In the genomic region with DNA sequence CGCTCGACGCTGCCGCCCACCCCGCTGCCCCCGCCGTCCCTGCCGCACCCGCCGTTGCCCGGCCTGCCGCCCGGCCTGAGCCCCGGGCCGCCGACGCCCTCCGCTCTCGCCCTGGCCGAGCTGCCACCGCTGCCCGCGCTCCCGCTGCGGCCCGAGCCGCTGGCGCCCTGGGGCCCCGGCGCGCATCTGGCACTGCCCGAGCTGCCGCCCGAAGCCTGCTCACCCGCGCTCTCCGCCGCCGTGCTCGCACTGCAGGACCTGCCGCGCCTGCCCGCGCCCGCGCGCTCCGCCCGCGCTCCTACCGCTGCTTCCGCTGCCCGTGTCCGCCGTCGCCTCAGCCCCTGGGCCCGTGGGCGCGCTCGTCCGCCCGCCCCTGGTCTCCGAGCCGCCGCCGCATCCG, we compare ENCODE assay signal across 9 cellular contexts. TPM values are rescaled to one million over a fixed set of nuclear protein-coding genes. Genes with fewer than 3 reads are reported as not detected.
DNase-seq lines count a peak whose midpoint lies in the region; ATAC-seq, FAIRE-seq and TF ChIP-seq lines count a peak whose summit lies in the region.
"Had no signal": no experiment of that assay in that cellular context is flagged by ENCODE, and none has a peak within 500 bp of the region (broad histone marks: within the 10 kb centered on the region; RNA-seq: fewer than 3 reads in every experiment).

No MANE protein-coding gene starts in this region.

- peak overlapping the region; percentile 91 to 96 (median 94) for H3K27ac ChIP-seq in body of pancreas
- H3K27ac ChIP-seq in stomach = peak overlapping the region in 3 of 5 donors; percentile 45 to 84 (median 82)

- FAIRE-seq in frontal cortex (lab: Jason Lieb, UNC) = no peak

- DNase-seq in activated T-cell treated with anti-CD3 and anti-CD28 coated beads, Interleukin-2, amount 50 U/mL, for 72 hours = peak; percentile 36 to 38
- DNase-seq in activated T-cell treated with anti-CD3 and anti-CD28 coated beads, Interleukin-2, amount 50 U/mL, for 24 hours = no peak
- peak in 2 of 4 donors; percentile 39 to 46 for DNase-seq in body of pancreas
- DNase-seq in stomach = no peak
- DNase-seq in frontal cortex (ENCODE audit: low spot score in 2 of 2) = no peak
- DNase-seq in NCI-H774 (lab: John Stamatoyannopoulos, UW) = no peak
- DNase-seq in stimulated activated CD4-positive, alpha-beta T cell treated with anti-CD3 and anti-CD28 coated beads, Interleukin-4, amount 100 ng/mL, for 1 hour = no peak

- H3K4me1 Mint-ChIP-seq in activated T-cell treated with anti-CD3 and anti-CD28 coated beads, Interleukin-2, amount 50 U/mL, for 72 hours (ENCODE audit: low read depth) = peaks cover 21% of the 10 kb centered on the region
- peaks cover 26% of the 10 kb centered on the region for H3K4me1 Mint-ChIP-seq in activated T-cell treated with anti-CD3 and anti-CD28 coated beads, Interleukin-2, amount 50 U/mL, for 24 hours (ENCODE audit: low read depth)

- no peaks in the 10 kb centered on the region for H3K36me3 Mint-ChIP-seq in activated T-cell treated with anti-CD3 and anti-CD28 coated beads, Interleukin-2, amount 50 U/mL, for 72 hours (ENCODE audit: insufficient read depth in 2 of 2)
- H3K36me3 Mint-ChIP-seq in activated T-cell treated with anti-CD3 and anti-CD28 coated beads, Interleukin-2, amount 50 U/mL, for 24 hours (ENCODE audit: low read depth) = no peaks in the 10 kb centered on the region

- intact Hi-C loops in body of pancreas (cut with DNase I) = no loop called here
- intact Hi-C loops in stomach (cut with DNase I; ENCODE audit: low total_unique reads) = no loop called here

- H3K27me3 Mint-ChIP-seq in activated T-cell treated with anti-CD3 and anti-CD28 coated beads, Interleukin-2, amount 50 U/mL, for 72 hours (ENCODE audit: low read depth) = peaks cover 8% of the 10 kb centered on the region
- peaks cover 10% of the 10 kb centered on the region for H3K27me3 Mint-ChIP-seq in activated T-cell treated with anti-CD3 and anti-CD28 coated beads, Interleukin-2, amount 50 U/mL, for 24 hours

- no peaks in the 10 kb centered on the region for H3K9me3 Mint-ChIP-seq in activated T-cell treated with anti-CD3 and anti-CD28 coated beads, Interleukin-2, amount 50 U/mL, for 72 hours
- H3K9me3 Mint-ChIP-seq in activated T-cell treated with anti-CD3 and anti-CD28 coated beads, Interleukin-2, amount 50 U/mL, for 24 hours = no peaks in the 10 kb centered on the region

- TF ChIP-seq CTCF in body of pancreas (IDR thresholded peaks at IDR 0.05) = no peak
- TF ChIP-seq CTCF in stomach (IDR thresholded peaks at IDR 0.05) = no peak

- WGBS in body of pancreas, 2 donors = 0 to 1% methylated on average over 3 to 37 of the region's 67 CpGs
- 0 to 2% (median 1%) methylated on average over 4 to 65 of the region's 67 CpGs for WGBS in stomach, 5 donors

- H3K27me3 ChIP-seq in body of pancreas (no peaks in the 10 kb centered on the region), stomach (peaks cover 0 to 74% (median 17%) of the 10 kb centered on the region in 3 donors)

- H3K4me3 Mint-ChIP-seq in activated T-cell treated with anti-CD3 and anti-CD28 coated beads, Interleukin-2, amount 50 U/mL, for 72 hours = peak overlapping the region; percentile 59 to 78
- no peak overlapping the region for H3K4me3 Mint-ChIP-seq in activated T-cell treated with anti-CD3 and anti-CD28 coated beads, Interleukin-2, amount 50 U/mL, for 24 hours

- H3K9me3 ChIP-seq in body of pancreas (no peaks in the 10 kb centered on the region), stomach (no peaks in the 10 kb centered on the region)
- H3K9me3 ChIP-seq: left lung had no signal

- H3K4me1 ChIP-seq in body of pancreas (peaks cover 47% of the 10 kb centered on the region), stomach (peaks cover 21 to 53% (median 35%) of the 10 kb centered on the region in 4 donors)

- ATAC-seq in activated T-cell treated with anti-CD3 and anti-CD28 coated beads, Interleukin-2, amount 50 U/mL, for 72 hours (replicated peaks in 1 of 2) = peak; percentile 23 to 30
- ATAC-seq in HG03139 (IDR thresholded peaks at IDR 0.05; ENCODE audit: unreplicated experiment) (peak; percentile 4), body of pancreas (peak; percentile 12)

- no peak for TF ChIP-seq POLR2A in body of pancreas (IDR thresholded peaks at IDR 0.05)
- TF ChIP-seq POLR2A in stomach (IDR thresholded peaks at IDR 0.05) = no peak

- H3K36me3 ChIP-seq in body of pancreas (replicated peaks in 1 of 2; ENCODE audit: insufficient read depth in 1 of 2, low read depth in 2 of 2) (no peaks in the 10 kb centered on the region), stomach (no peaks in the 10 kb centered on the region)
- H3K36me3 ChIP-seq: left lung had no signal

- no peak overlapping the region for H3K4me3 ChIP-seq in body of pancreas
- H3K4me3 ChIP-seq in stomach = peak overlapping the region; percentile 22 to 46 (median 34)

- TF ChIP-seq EP300 in stomach (IDR thresholded peaks at IDR 0.05) = no peak

- H3K27ac Mint-ChIP-seq in activated T-cell treated with anti-CD3 and anti-CD28 coated beads, Interleukin-2, amount 50 U/mL, for 72 hours = no peak overlapping the region
- no peak overlapping the region for H3K27ac Mint-ChIP-seq in activated T-cell treated with anti-CD3 and anti-CD28 coated beads, Interleukin-2, amount 50 U/mL, for 24 hours

RNA-seq across cellular contexts. Expression of a gene that starts 8.4 kb away (rescaled TPM):
- total RNA-seq in activated T-cell treated with anti-CD3 and anti-CD28 coated beads, Interleukin-2, amount 50 U/mL, for 72 hours = under 1 TPM in 1 of 2 donors, not detected in 1; 0.14 TPM
- total RNA-seq in body of pancreas (10 to 100 TPM in 1 of 2 donors, 1 to 10 TPM in 1; 4.7 to 11.2 TPM), stomach (not detected), frontal cortex (not detected)
- polyA plus RNA-seq in stomach = under 1 TPM in 2 of 3 donors, not detected in 1; 0.28 to 0.31 TPM

RNA-seq across cellular contexts. Expression of a gene that starts 13.7 kb away (rescaled TPM):
- not detected for total RNA-seq in activated T-cell treated with anti-CD3 and anti-CD28 coated beads, Interleukin-2, amount 50 U/mL, for 72 hours
- under 1 TPM; 0.33 to 0.78 TPM for total RNA-seq in body of pancreas
- not detected for total RNA-seq in stomach
- polyA plus RNA-seq in stomach = not detected
- total RNA-seq in frontal cortex = 0.41 TPM

RNA-seq across cellular contexts. Expression of a gene that starts 15.8 kb away (rescaled TPM):
- total RNA-seq in activated T-cell treated with anti-CD3 and anti-CD28 coated beads, Interleukin-2, amount 50 U/mL, for 72 hours = 1 to 10 TPM; 3.9 to 4.0 TPM
- total RNA-seq in body of pancreas (100 to 1,000 TPM; 132 to 229 TPM), stomach (100 to 1,000 TPM in 2 of 5 donors, 10 to 100 TPM in 2, 1 to 10 TPM in 1; 1.8 to 134 (median 77.2) TPM), frontal cortex (0.82 TPM)
- polyA plus RNA-seq in stomach = 100 to 1,000 TPM in 1 of 3 donors, 10 to 100 TPM in 2; 20.3 to 117 (median 25.8) TPM

RNA-seq across cellular contexts. Expression of a gene that starts 19.4 kb away (rescaled TPM):
- 10 to 100 TPM; 27.6 to 32.8 TPM for total RNA-seq in activated T-cell treated with anti-CD3 and anti-CD28 coated beads, Interleukin-2, amount 50 U/mL, for 72 hours
- 10 to 100 TPM in 1 of 2 donors, 1 to 10 TPM in 1; 6.9 to 15.3 TPM for total RNA-seq in body of pancreas
- 10 to 100 TPM; 11.0 to 94.7 (median 21.7) TPM for total RNA-seq in stomach
- polyA plus RNA-seq in stomach = 100 to 1,000 TPM in 2 of 3 donors, 10 to 100 TPM in 1; 71.7 to 128 (median 102) TPM
- 15.5 TPM for total RNA-seq in frontal cortex

RNA-seq across cellular contexts. Expression of a gene that starts 19.5 kb away (rescaled TPM):
- total RNA-seq in activated T-cell treated with anti-CD3 and anti-CD28 coated beads, Interleukin-2, amount 50 U/mL, for 72 hours = 10 to 100 TPM; 49.1 to 50.9 TPM
- total RNA-seq in body of pancreas (10 to 100 TPM; 11.7 to 21.8 TPM), stomach (10 to 100 TPM in 4 of 5 donors, not detected in 1; 10.5 to 97.9 (median 22.2) TPM), frontal cortex (6.1 TPM)
- polyA plus RNA-seq in stomach = 10 to 100 TPM; 15.3 to 39.0 (median 32.8) TPM

Comparison
In these comparisons a context has a peak if more than half of its experiments do, and no peak if none do; other contexts are left out.
1. DNase-seq: peak in activated T-cell treated with anti-CD3 and anti-CD28 coated beads, Interleukin-2, amount 50 U/mL, for 72 hours (2 of 2); none in activated T-cell treated with anti-CD3 and anti-CD28 coated beads, Interleukin-2, amount 50 U/mL, for 24 hours (single experiment), stomach (single experiment), frontal cortex (0 of 2), NCI-H774 (single experiment) and stimulated activated CD4-positive, alpha-beta T cell treated with anti-CD3 and anti-CD28 coated beads, Interleukin-4, amount 100 ng/mL, for 1 hour (single experiment).
2. H3K4me3 ChIP-seq: peak in stomach (4 of 4); none in body of pancreas (0 of 2).
3. Peak in every context shown above with its lines, with median percentiles within 50 percentile points of each other: ATAC-seq.